ENCODE assay signal across 8 cellular contexts in the genomic region with DNA sequence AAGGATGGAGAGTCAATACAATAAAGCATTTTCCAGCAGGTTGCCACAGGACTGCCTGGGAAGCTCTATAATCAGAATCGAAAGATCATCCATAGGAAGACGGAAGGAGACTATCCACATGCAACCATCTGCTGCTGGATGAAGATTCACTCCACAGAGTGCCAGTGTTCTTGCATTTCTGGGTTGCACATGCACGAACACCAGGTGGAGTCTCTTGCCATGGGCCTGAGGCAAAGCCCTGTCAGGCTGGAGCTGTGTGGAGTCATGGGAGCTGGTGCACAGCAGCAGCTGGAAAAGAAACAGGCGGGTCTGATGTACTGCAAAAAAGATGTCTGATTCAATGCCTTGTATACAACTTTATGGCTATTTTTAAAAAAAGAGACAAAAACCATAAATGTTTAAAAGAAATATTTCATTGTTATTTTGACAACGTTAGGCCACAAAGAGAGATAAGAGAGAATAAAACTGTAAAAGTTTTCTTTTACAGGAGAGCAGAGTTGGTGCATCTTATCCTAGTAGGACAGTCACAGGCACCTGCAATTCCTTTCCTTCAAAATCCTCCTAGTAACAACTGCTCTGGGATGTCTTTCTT. TPM values are rescaled to one million over a fixed set of nuclear protein-coding genes. Genes with fewer than 3 reads are reported as not detected.
DNase-seq lines count a peak whose midpoint lies in the region; ATAC-seq and TF ChIP-seq lines count a peak whose summit lies in the region.

No MANE protein-coding gene starts in this region.

- WGBS in mesendoderm (ENCODE audit: extremely low coverage, insufficient coverage, low lambda C conversion rate) = no CpG with 5 or more reads among the region's 5 CpGs

- no peak overlapping the region for H3K4me2 ChIP-seq in mesendoderm (ENCODE audit: low read length)

- no peak overlapping the region for H4K8ac ChIP-seq in mesendoderm (ENCODE audit: low read depth, low read length)

- TF ChIP-seq CTCF in C4-2B (conservative IDR thresholded peaks at IDR 0.05) (peak; percentile 21), LNCaP clone FGC (IDR thresholded peaks at IDR 0.05; ENCODE audit: control insufficient read depth, extremely low read depth, insufficient read depth) (peak; percentile 33; the same call in 1 of the 2 replicates), cardiac fibroblast (IDR thresholded peaks at IDR 0.05; ENCODE audit: low read depth, low read length) (peak; percentile 13)

- H3K27ac ChIP-seq in C4-2B (no peak overlapping the region), mesendoderm (ENCODE audit: low read depth, low read length) (no peak overlapping the region)

- no peak overlapping the region for H3K23ac ChIP-seq in mesendoderm (ENCODE audit: low read length)

- H3K36me3 ChIP-seq in mesendoderm (ENCODE audit: control insufficient read depth, insufficient read depth, low read length) = no peaks in the 10 kb centered on the region

- no peak overlapping the region for H3K9ac ChIP-seq in mesendoderm (ENCODE audit: low read length)

- no peak overlapping the region for H2BK5ac ChIP-seq in mesendoderm (ENCODE audit: low read length)

- H3K79me2 ChIP-seq in mesendoderm (ENCODE audit: control insufficient read depth, insufficient read depth, low read length) = no peaks in the 10 kb centered on the region

- H3K4ac ChIP-seq in mesendoderm (ENCODE audit: low read depth, low read length) = no peak overlapping the region

- H3K18ac ChIP-seq in mesendoderm (ENCODE audit: low read length) = no peak overlapping the region

- no peaks in the 10 kb centered on the region for H3K79me1 ChIP-seq in mesendoderm (ENCODE audit: low read length)

- no peaks in the 10 kb centered on the region for H3K4me1 ChIP-seq in mesendoderm (ENCODE audit: control insufficient read depth, low read depth, low read length)

- H3K56ac ChIP-seq in mesendoderm (ENCODE audit: low read length) = no peak overlapping the region

- DNase-seq in LNCaP clone FGC (ENCODE audit: low read depth) = no peak
- DNase-seq in cardiac fibroblast (ENCODE audit: low read depth in 2 of 2) = peak; percentile 32 to 36
- peak; percentile 60 for DNase-seq in mesendoderm
- DNase-seq in activated effector memory CD4-positive, alpha-beta T cell treated with anti-CD3 and anti-CD28 coated beads, Interleukin-2, amount 50 U/mL, for 16 hours = no peak
- no peak for DNase-seq in effector CD4-positive, alpha-beta T cell
- DNase-seq in activated gamma-delta T cell treated with Interleukin-2 at 50 U/mL for 16 hours = no peak

- no peaks in the 10 kb centered on the region for H3K27me3 ChIP-seq in mesendoderm (ENCODE audit: insufficient read depth, low read length, poor library complexity)

- no peak overlapping the region for H4K5ac ChIP-seq in mesendoderm (ENCODE audit: low read length)

- H2BK15ac ChIP-seq in mesendoderm (replicated peaks; ENCODE audit: low read depth) = no peak overlapping the region

- no peak overlapping the region for H2BK120ac ChIP-seq in mesendoderm (ENCODE audit: low read depth, low read length)

- no peak for ATAC-seq in GM18498 (IDR thresholded peaks at IDR 0.05; ENCODE audit: unreplicated experiment)

- no peak overlapping the region for H2AK5ac ChIP-seq in mesendoderm (ENCODE audit: low read length)

- H3K4me3 ChIP-seq in LNCaP clone FGC (ENCODE audit: low read depth, low read length) = no peak overlapping the region
- H3K4me3 ChIP-seq in cardiac fibroblast (replicated peaks in 1 of 2; ENCODE audit: low read depth in 2 of 2, low read length in 2 of 2) = no peak overlapping the region
- H3K4me3 ChIP-seq in mesendoderm (ENCODE audit: low read length) = no peak overlapping the region

RNA-seq across cellular contexts. Expression of gene FAT3, which starts 12.9 kb away (rescaled TPM):
- polyA plus RNA-seq in mesendoderm (2013, experiment 1 of 2) = 5.7 TPM
- polyA plus RNA-seq in mesendoderm (2013, experiment 2 of 2) = 6.0 TPM

Comparison
In these comparisons a context has a peak if more than half of its experiments do, and no peak if none do; other contexts are left out.
1. DNase-seq: peak in cardiac fibroblast (2 of 2) and mesendoderm (single experiment); none in LNCaP clone FGC (single experiment), activated effector memory CD4-positive, alpha-beta T cell treated with anti-CD3 and anti-CD28 coated beads, Interleukin-2, amount 50 U/mL, for 16 hours (single experiment), effector CD4-positive, alpha-beta T cell (single experiment) and activated gamma-delta T cell treated with Interleukin-2 at 50 U/mL for 16 hours (single experiment).
2. Peak in every context shown above with its lines, with median percentiles within 50 percentile points of each other: CTCF ChIP-seq.